ENCODE assay signal across 8 cellular contexts in the genomic region with DNA sequence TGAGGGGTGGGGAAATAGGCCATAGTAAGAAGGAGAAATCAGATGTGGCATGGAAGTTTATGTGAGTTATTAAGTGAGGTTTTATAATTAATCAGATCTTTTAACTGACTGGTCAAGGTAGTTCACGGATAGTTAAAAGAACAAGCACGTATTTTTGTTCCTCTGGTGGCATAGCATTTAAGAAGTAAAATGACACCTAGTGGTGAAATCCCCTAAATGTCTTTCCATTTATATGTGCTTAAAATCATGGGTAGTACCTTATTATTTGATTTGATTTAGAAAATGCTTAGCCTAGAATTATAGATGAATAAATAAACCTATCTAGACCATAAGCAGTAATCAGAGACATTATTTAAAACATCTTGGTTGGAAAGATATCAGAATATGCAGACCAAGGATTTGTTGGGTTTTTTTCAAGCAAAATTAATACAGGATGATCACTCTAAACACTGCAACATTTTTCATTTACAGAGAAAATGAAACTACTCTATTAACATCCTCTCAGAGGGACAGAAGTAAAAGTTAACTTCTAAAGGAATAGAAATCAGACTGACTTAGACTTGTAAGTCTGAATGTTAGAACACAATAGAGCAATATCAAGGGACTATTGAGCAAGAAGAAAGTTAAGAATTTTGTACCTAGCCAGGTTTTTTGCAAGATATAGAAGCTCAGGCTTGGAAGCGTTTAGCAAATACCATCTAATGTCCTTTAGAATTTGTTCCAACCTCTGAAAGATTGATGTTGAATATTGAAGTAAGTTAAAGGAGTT.
DNase-seq lines count a peak whose midpoint lies in the region; ATAC-seq and TF ChIP-seq lines count a peak whose summit lies in the region.

No MANE protein-coding gene starts in this region.

- H3K4me3 ChIP-seq in DOHH2 (ENCODE audit: low read length) (no peak overlapping the region), left ventricle myocardium inferior (no peak overlapping the region)

- H3K27me3 ChIP-seq in DOHH2 (ENCODE audit: control insufficient read depth, low read length) (no peaks in the 10 kb centered on the region), left ventricle myocardium inferior (ENCODE audit: low read depth) (no peaks in the 10 kb centered on the region)

- intact Hi-C loops in activated B cell treated with CpG ODN at 0.5 μM for 24 hours (cut with micrococcal nuclease) = loop anchor here (1.0 kb wide), 1 partner anchor 428 kb away; no protein-coding TSS in a partner anchor
- intact Hi-C loops in left ventricle myocardium inferior (cut with micrococcal nuclease) = loop anchor here (5.0 kb wide), 1 partner anchor 428 kb away; no protein-coding TSS in a partner anchor
- intact Hi-C loops in activated CD4-positive, alpha-beta memory T cell treated with anti-CD3 and anti-CD28 coated beads for 36 hours (cut with micrococcal nuclease) = loop anchor here (1.0 kb wide), 2 partner anchors 383 to 428 kb away; no protein-coding TSS in a partner anchor

- H3K4me1 Mint-ChIP-seq in activated B cell treated with CpG ODN at 0.5 μM for 24 hours = peaks cover 13% of the 10 kb centered on the region
- peaks cover 36% of the 10 kb centered on the region for H3K4me1 Mint-ChIP-seq in activated CD4-positive, alpha-beta memory T cell treated with anti-CD3 and anti-CD28 coated beads for 36 hours (ENCODE audit: low read depth)

- no peaks in the 10 kb centered on the region for H3F3A ChIP-seq in DOHH2 (ENCODE audit: control insufficient read depth, insufficient read depth)

- no peak overlapping the region for H3K4me2 ChIP-seq in DOHH2 (ENCODE audit: low read length)

- no peaks in the 10 kb centered on the region for H3K79me2 ChIP-seq in DOHH2 (ENCODE audit: control insufficient read depth, low read length)

- CTCF ChIA-PET in activated B cell treated with CpG ODN at 0.5 μM for 24 hours (lab: Charles Lee) = interaction anchor here (0.9 kb wide), 1 partner anchor 8 kb away, joined by 3 read pairs; no protein-coding TSS in a partner anchor
- CTCF ChIA-PET in activated CD4-positive, alpha-beta memory T cell treated with anti-CD3 and anti-CD28 coated beads for 36 hours (lab: Charles Lee) = interaction anchor here (1.5 kb wide), 1 partner anchor 429 kb away, joined by 5 read pairs; no protein-coding TSS in a partner anchor

- peaks cover 22% of the 10 kb centered on the region for H3K36me3 Mint-ChIP-seq in activated B cell treated with CpG ODN at 0.5 μM for 24 hours (ENCODE audit: low read depth)
- peaks cover 18% of the 10 kb centered on the region for H3K36me3 Mint-ChIP-seq in activated CD4-positive, alpha-beta memory T cell treated with anti-CD3 and anti-CD28 coated beads for 36 hours

- no peaks in the 10 kb centered on the region for H3K27me3 Mint-ChIP-seq in activated B cell treated with CpG ODN at 0.5 μM for 24 hours
- H3K27me3 Mint-ChIP-seq in activated CD4-positive, alpha-beta memory T cell treated with anti-CD3 and anti-CD28 coated beads for 36 hours = no peaks in the 10 kb centered on the region

- H3K9me3 ChIP-seq in DOHH2 (ENCODE audit: control insufficient read depth, insufficient read depth, low read length) = no peaks in the 10 kb centered on the region
- H3K9me3 ChIP-seq in left ventricle myocardium inferior (replicated peaks) = no peaks in the 10 kb centered on the region

- H4K20me1 ChIP-seq in DOHH2 (ENCODE audit: control insufficient read depth, insufficient read depth, low read depth, low read length) = no peaks in the 10 kb centered on the region

- ATAC-seq in GM21423 (IDR thresholded peaks at IDR 0.05; ENCODE audit: unreplicated experiment) = peak; percentile 74
- no peak for ATAC-seq in activated B cell treated with CpG ODN at 0.5 μM for 24 hours (ENCODE audit: low read depth)
- no peak for ATAC-seq in HG02970 (IDR thresholded peaks at IDR 0.05; ENCODE audit: low FRiP score, unreplicated experiment)

- no peaks in the 10 kb centered on the region for H3K9me2 ChIP-seq in DOHH2 (replicated peaks; ENCODE audit: control insufficient read depth, low read length)

- H3K36me3 ChIP-seq in DOHH2 (ENCODE audit: control insufficient read depth, low read length) (no peaks in the 10 kb centered on the region; the same call in none of the 2 replicates), left ventricle myocardium inferior (no peaks in the 10 kb centered on the region)

- POLR2A ChIA-PET in activated B cell treated with CpG ODN at 0.5 μM for 24 hours (lab: Charles Lee) = no interaction called here
- POLR2A ChIA-PET in activated CD4-positive, alpha-beta memory T cell treated with anti-CD3 and anti-CD28 coated beads for 36 hours (lab: Charles Lee) = no interaction called here

- H3K4me1 ChIP-seq in DOHH2 (ENCODE audit: control insufficient read depth, low read length) = no peaks in the 10 kb centered on the region
- H3K4me1 ChIP-seq in left ventricle myocardium inferior = peaks cover 29% of the 10 kb centered on the region

- DNase-seq in LoVo (ENCODE audit: low spot score) (peak; percentile 6), activated B cell treated with CpG ODN at 0.5 μM for 24 hours (no peak), left ventricle myocardium inferior (no peak), smooth muscle cell of the brain vasculature (ENCODE audit: low read depth, low spot score) (peak; percentile 39)
- no peak for DNase-seq in activated CD4-positive, alpha-beta memory T cell treated with anti-CD3 and anti-CD28 coated beads for 36 hours

- TF ChIP-seq CTCF in DOHH2 (IDR thresholded peaks at IDR 0.05; ENCODE audit: low read depth, low read length, poor library complexity, severe bottlenecking) (peak; percentile 65), activated B cell treated with CpG ODN at 0.5 μM for 24 hours (IDR thresholded peaks at IDR 0.05) (no peak), left ventricle myocardium inferior (IDR thresholded peaks at IDR 0.05; ENCODE audit: borderline replicate concordance) (peak; percentile 67)

- no peak overlapping the region for H3K4me3 Mint-ChIP-seq in activated B cell treated with CpG ODN at 0.5 μM for 24 hours
- H3K4me3 Mint-ChIP-seq in activated CD4-positive, alpha-beta memory T cell treated with anti-CD3 and anti-CD28 coated beads for 36 hours = no peak overlapping the region

- no peaks in the 10 kb centered on the region for H3K9me3 Mint-ChIP-seq in activated B cell treated with CpG ODN at 0.5 μM for 24 hours
- H3K9me3 Mint-ChIP-seq in activated CD4-positive, alpha-beta memory T cell treated with anti-CD3 and anti-CD28 coated beads for 36 hours = no peaks in the 10 kb centered on the region

- H3K27ac ChIP-seq in DOHH2 (ENCODE audit: low read depth, low read length) (no peak overlapping the region), left ventricle myocardium inferior (replicated peaks) (no peak overlapping the region)

- H3K27ac Mint-ChIP-seq in activated B cell treated with CpG ODN at 0.5 μM for 24 hours = peak overlapping the region; percentile 1
- H3K27ac Mint-ChIP-seq in activated CD4-positive, alpha-beta memory T cell treated with anti-CD3 and anti-CD28 coated beads for 36 hours = no peak overlapping the region

Comparison
In these comparisons a context has a peak if more than half of its experiments do, and no peak if none do; other contexts are left out.
1. DNase-seq: peak in LoVo (single experiment) and smooth muscle cell of the brain vasculature (single experiment); none in activated B cell treated with CpG ODN at 0.5 μM for 24 hours (single experiment), left ventricle myocardium inferior (single experiment) and activated CD4-positive, alpha-beta memory T cell treated with anti-CD3 and anti-CD28 coated beads for 36 hours (single experiment).